In genomic region chr12:102483466-102483865, GRCh38 we compare ENCODE assay signal across 11 cellular contexts. TPM values are rescaled to one million over a fixed set of nuclear protein-coding genes. Genes with fewer than 3 reads are reported as not detected.
DNase-seq lines count a peak whose midpoint lies in the region; ATAC-seq and TF ChIP-seq lines count a peak whose summit lies in the region.
"Had no signal": no experiment of that assay in that cellular context is flagged by ENCODE, and none has a peak within 500 bp of the region (broad histone marks: within the 10 kb centered on the region; RNA-seq: fewer than 3 reads in every experiment).

No MANE protein-coding gene starts in this region.

- no peaks in the 10 kb centered on the region for H3K27me3 ChIP-seq in lower lobe of right lung (ENCODE audit: low read depth)

- intact Hi-C loops in lower lobe of right lung (cut with DNase I), result loop anchor here (5.0 kb wide), 1 partner anchor 541 kb away; no protein-coding TSS in a partner anchor

- no peak for TF ChIP-seq CTCF in lower lobe of right lung (IDR thresholded peaks at IDR 0.05)

- H3K4me1 ChIP-seq in lower lobe of right lung, result peaks cover 28% of the 10 kb centered on the region

- no peaks in the 10 kb centered on the region for H3K36me3 ChIP-seq in lower lobe of right lung

- no peak overlapping the region for H3K4me3 ChIP-seq in lower lobe of right lung

- ATAC-seq in GM18870 (IDR thresholded peaks at IDR 0.05; ENCODE audit: unreplicated experiment), result peak; percentile 53
- ATAC-seq in GM21447 (IDR thresholded peaks at IDR 0.05; ENCODE audit: unreplicated experiment), result peak; percentile 58
- ATAC-seq in HG03342 (IDR thresholded peaks at IDR 0.05; ENCODE audit: unreplicated experiment), result peak; percentile 60
- no peak for ATAC-seq in lower lobe of right lung
- ATAC-seq: left ventricle myocardium superior had no signal

- no peaks in the 10 kb centered on the region for H3K9me3 ChIP-seq in lower lobe of right lung

- peak overlapping the region; percentile 61 for H3K27ac ChIP-seq in lower lobe of right lung

- DNase-seq in lower lobe of right lung (no peak), NCI-H446 treated with DMSO at 0.1 percent for 48 hours (lab: John Stamatoyannopoulos, UW) (no peak), inferior parietal cortex (ENCODE audit: extremely low spot score) (no peak), Ammon's horn (ENCODE audit: low spot score) (no peak), NCI-H128 (lab: John Stamatoyannopoulos, UW; ENCODE audit: unreplicated experiment) (no peak)
- DNase-seq: effector memory CD4-positive, alpha-beta T cell; left ventricle myocardium superior; NCI-H446 had no signal

RNA-seq across cellular contexts. Expression of gene IGF1, which starts 3.1 kb away (rescaled TPM):
- total RNA-seq in lower lobe of right lung, result 16.9 TPM

Comparison
In these comparisons a context has a peak if more than half of its experiments do, and no peak if none do; other contexts are left out.
1. ATAC-seq: peak in GM18870 (single experiment), GM21447 (single experiment) and HG03342 (single experiment); none in lower lobe of right lung (0 of 2).